In genomic region chr1:16248603-16249534, GRCh38 we compare ENCODE assay signal across 8 cellular contexts. TPM values are rescaled to one million over a fixed set of nuclear protein-coding genes. Genes with fewer than 3 reads are reported as not detected.
DNase-seq lines count a peak whose midpoint lies in the region; ATAC-seq and TF ChIP-seq lines count a peak whose summit lies in the region.

No MANE protein-coding gene starts in this region.

- peaks cover 30% of the 10 kb centered on the region for H3K36me3 Mint-ChIP-seq in activated T-helper 1 cell treated with anti-CD3 and anti-CD28 coated beads, Interleukin-12 subunit alpha, Interleukin-12 subunit beta, Interleukin-2, Interleukin-4 antibody, amounts not matched to agents 30 ng/mL and 10 ng/mL and 1 ng/mL, durations not matched to agents 14 hours and 24 hours and 36 hours (ENCODE audit: low read depth)

- H3K4me1 Mint-ChIP-seq in activated T-helper 1 cell treated with anti-CD3 and anti-CD28 coated beads, Interleukin-12 subunit alpha, Interleukin-12 subunit beta, Interleukin-2, Interleukin-4 antibody, amounts not matched to agents 30 ng/mL and 10 ng/mL and 1 ng/mL, durations not matched to agents 14 hours and 24 hours and 36 hours (ENCODE audit: low read depth), result peaks cover 11% of the 10 kb centered on the region

- H3K27me3 Mint-ChIP-seq in activated T-helper 1 cell treated with anti-CD3 and anti-CD28 coated beads, Interleukin-12 subunit alpha, Interleukin-12 subunit beta, Interleukin-2, Interleukin-4 antibody, amounts not matched to agents 30 ng/mL and 10 ng/mL and 1 ng/mL, durations not matched to agents 14 hours and 24 hours and 36 hours (ENCODE audit: insufficient read depth), result no peaks in the 10 kb centered on the region

- no peaks in the 10 kb centered on the region for H3K9me3 Mint-ChIP-seq in activated T-helper 1 cell treated with anti-CD3 and anti-CD28 coated beads, Interleukin-12 subunit alpha, Interleukin-12 subunit beta, Interleukin-2, Interleukin-4 antibody, amounts not matched to agents 30 ng/mL and 10 ng/mL and 1 ng/mL, durations not matched to agents 14 hours and 24 hours and 36 hours

- TF ChIP-seq CTCF in retinal pigment epithelial cell (conservative IDR thresholded peaks at IDR 0.05; ENCODE audit: low read depth, low read length), result no peak

- no peak overlapping the region for H3K4me3 ChIP-seq in retinal pigment epithelial cell (ENCODE audit: low read length)

- no peak overlapping the region for H3K4me3 Mint-ChIP-seq in activated T-helper 1 cell treated with anti-CD3 and anti-CD28 coated beads, Interleukin-12 subunit alpha, Interleukin-12 subunit beta, Interleukin-2, Interleukin-4 antibody, amounts not matched to agents 30 ng/mL and 10 ng/mL and 1 ng/mL, durations not matched to agents 14 hours and 24 hours and 36 hours

- ATAC-seq in GM19328 (IDR thresholded peaks at IDR 0.05; ENCODE audit: unreplicated experiment) (peak; percentile 53), Right ventricle myocardium superior (ENCODE audit: poor library complexity) (peak; percentile 74), HG02571 (IDR thresholded peaks at IDR 0.05; ENCODE audit: unreplicated experiment) (no peak), GM18511 (IDR thresholded peaks at IDR 0.05; ENCODE audit: unreplicated experiment) (no peak)

- DNase-seq in AG20443 (ENCODE audit: low spot score) (peak; percentile 43), NCI-H2081 (lab: John Stamatoyannopoulos, UW) (peak; percentile 94 to 99), Right ventricle myocardium superior (peak; percentile 94), retinal pigment epithelial cell (ENCODE audit: low read depth) (peak; percentile 64)
- DNase-seq in activated T-helper 1 cell treated with anti-CD3 and anti-CD28 coated beads, Interleukin-12 subunit alpha, Interleukin-12 subunit beta, Interleukin-2, Interleukin-4 antibody, amounts not matched to agents 30 ng/mL and 10 ng/mL and 1 ng/mL, durations not matched to agents 14 hours and 24 hours and 36 hours (ENCODE audit: low spot score), result no peak

- peak overlapping the region; percentile 31 for H3K27ac Mint-ChIP-seq in activated T-helper 1 cell treated with anti-CD3 and anti-CD28 coated beads, Interleukin-12 subunit alpha, Interleukin-12 subunit beta, Interleukin-2, Interleukin-4 antibody, amounts not matched to agents 30 ng/mL and 10 ng/mL and 1 ng/mL, durations not matched to agents 14 hours and 24 hours and 36 hours

- intact Hi-C loops in activated T-helper 1 cell treated with anti-CD3 and anti-CD28 coated beads, Interleukin-12 subunit alpha, Interleukin-12 subunit beta, Interleukin-2, Interleukin-4 antibody, amounts not matched to agents 30 ng/mL and 10 ng/mL and 1 ng/mL, durations not matched to agents 14 hours and 24 hours and 36 hours (cut with micrococcal nuclease), result no loop called here
- intact Hi-C loops in Right ventricle myocardium superior (cut with DNase I), result loop anchor here (5.0 kb wide), 1 partner anchor 103 kb away; the partner anchor contains the start of gene FBXO42

RNA-seq across cellular contexts. Expression of gene CPLANE2, which starts 11.9 kb away (rescaled TPM):
- 3.8 and 4.1 TPM in 2 replicates for total RNA-seq in activated T-helper 1 cell treated with anti-CD3 and anti-CD28 coated beads, Interleukin-12 subunit alpha, Interleukin-12 subunit beta, Interleukin-2, Interleukin-4 antibody, amounts not matched to agents 30 ng/mL and 10 ng/mL and 1 ng/mL, durations not matched to agents 14 hours and 24 hours and 36 hours
- 10.1 TPM for total RNA-seq in Right ventricle myocardium superior

RNA-seq across cellular contexts. Expression of gene ARHGEF19, which starts 36.4 kb away (rescaled TPM):
- 7.9 and 11.2 TPM in 2 replicates for total RNA-seq in activated T-helper 1 cell treated with anti-CD3 and anti-CD28 coated beads, Interleukin-12 subunit alpha, Interleukin-12 subunit beta, Interleukin-2, Interleukin-4 antibody, amounts not matched to agents 30 ng/mL and 10 ng/mL and 1 ng/mL, durations not matched to agents 14 hours and 24 hours and 36 hours
- 1.8 TPM for total RNA-seq in Right ventricle myocardium superior

Comparison
In these comparisons a context has a peak if more than half of its experiments do, and no peak if none do; other contexts are left out.
1. ATAC-seq: peak in GM19328 (single experiment) and Right ventricle myocardium superior (single experiment); none in HG02571 (single experiment) and GM18511 (single experiment).